ENCODE assay signal across 9 cellular contexts in genomic region chr9:94900222-94901018, GRCh38.
DNase-seq lines count a peak whose midpoint lies in the region; ATAC-seq and TF ChIP-seq lines count a peak whose summit lies in the region.
"Had no signal": no experiment of that assay in that cellular context is flagged by ENCODE, and none has a peak within 500 bp of the region (broad histone marks: within the 10 kb centered on the region; RNA-seq: fewer than 3 reads in every experiment).

No MANE protein-coding gene starts in this region.

- H3K9me3 Mint-ChIP-seq in stimulated activated effector memory CD8-positive, alpha-beta T cell treated with anti-CD3 and anti-CD28 coated beads, Interleukin-12 subunit alpha, Interleukin-12 subunit beta, amount 100 ng/mL, for 72 hours: no peaks in the 10 kb centered on the region
- H3K9me3 Mint-ChIP-seq: effector memory CD8-positive, alpha-beta T cell had no signal

- peak overlapping the region; percentile 79 for H3K27ac Mint-ChIP-seq in stimulated activated effector memory CD8-positive, alpha-beta T cell treated with anti-CD3 and anti-CD28 coated beads, Interleukin-12 subunit alpha, Interleukin-12 subunit beta, amount 100 ng/mL, for 72 hours
- H3K27ac Mint-ChIP-seq: effector memory CD8-positive, alpha-beta T cell had no signal

- DNase-seq in HCEC 1CT: peak; percentile 91
- DNase-seq in right atrium auricular region (ENCODE audit: low spot score): no peak
- DNase-seq in stimulated activated effector memory CD8-positive, alpha-beta T cell treated with anti-CD3 and anti-CD28 coated beads, Interleukin-12 subunit alpha, Interleukin-12 subunit beta, amount 100 ng/mL, for 72 hours (ENCODE audit: low spot score in 2 of 2): no peak
- DNase-seq in DMS79 (lab: John Stamatoyannopoulos, UW): no peak
- DNase-seq in Kasumi-1 (lab: John Stamatoyannopoulos, UW): no peak
- DNase-seq in T1000 (lab: John Stamatoyannopoulos, UW): no peak
- DNase-seq: effector memory CD8-positive, alpha-beta T cell had no signal

- ATAC-seq in stimulated activated effector memory CD8-positive, alpha-beta T cell treated with anti-CD3 and anti-CD28 coated beads, Interleukin-12 subunit alpha, Interleukin-12 subunit beta, amount 100 ng/mL, for 72 hours: peak; percentile 93
- ATAC-seq in HG03469 (IDR thresholded peaks at IDR 0.05; ENCODE audit: unreplicated experiment): no peak
- ATAC-seq: effector memory CD8-positive, alpha-beta T cell had no signal

- H3K4me1 ChIP-seq in right atrium auricular region: peaks cover 0 to 15% of the 10 kb centered on the region in 2 donors

- H3K36me3 Mint-ChIP-seq in stimulated activated effector memory CD8-positive, alpha-beta T cell treated with anti-CD3 and anti-CD28 coated beads, Interleukin-12 subunit alpha, Interleukin-12 subunit beta, amount 100 ng/mL, for 72 hours: no peaks in the 10 kb centered on the region

- H3K36me3 ChIP-seq in right atrium auricular region: no peaks in the 10 kb centered on the region

- no peak overlapping the region for H3K4me3 ChIP-seq in right atrium auricular region

- no peak for TF ChIP-seq CTCF in right atrium auricular region (IDR thresholded peaks at IDR 0.05)

- H3K9me3 ChIP-seq in right atrium auricular region: no peaks in the 10 kb centered on the region

- H3K4me3 Mint-ChIP-seq in stimulated activated effector memory CD8-positive, alpha-beta T cell treated with anti-CD3 and anti-CD28 coated beads, Interleukin-12 subunit alpha, Interleukin-12 subunit beta, amount 100 ng/mL, for 72 hours: peak overlapping the region; percentile 31
- H3K4me3 Mint-ChIP-seq: effector memory CD8-positive, alpha-beta T cell had no signal

- H3K27ac ChIP-seq in angular gyrus (ENCODE audit: low read depth, low read length): peak overlapping the region; percentile 44
- H3K27ac ChIP-seq in right atrium auricular region: peak overlapping the region; percentile 68 to 80

- H3K4me1 Mint-ChIP-seq in stimulated activated effector memory CD8-positive, alpha-beta T cell treated with anti-CD3 and anti-CD28 coated beads, Interleukin-12 subunit alpha, Interleukin-12 subunit beta, amount 100 ng/mL, for 72 hours: peaks cover 26% of the 10 kb centered on the region

- no peaks in the 10 kb centered on the region for H3K27me3 ChIP-seq in right atrium auricular region
